8 cellular contexts compared by ENCODE assay signal in the genomic region with DNA sequence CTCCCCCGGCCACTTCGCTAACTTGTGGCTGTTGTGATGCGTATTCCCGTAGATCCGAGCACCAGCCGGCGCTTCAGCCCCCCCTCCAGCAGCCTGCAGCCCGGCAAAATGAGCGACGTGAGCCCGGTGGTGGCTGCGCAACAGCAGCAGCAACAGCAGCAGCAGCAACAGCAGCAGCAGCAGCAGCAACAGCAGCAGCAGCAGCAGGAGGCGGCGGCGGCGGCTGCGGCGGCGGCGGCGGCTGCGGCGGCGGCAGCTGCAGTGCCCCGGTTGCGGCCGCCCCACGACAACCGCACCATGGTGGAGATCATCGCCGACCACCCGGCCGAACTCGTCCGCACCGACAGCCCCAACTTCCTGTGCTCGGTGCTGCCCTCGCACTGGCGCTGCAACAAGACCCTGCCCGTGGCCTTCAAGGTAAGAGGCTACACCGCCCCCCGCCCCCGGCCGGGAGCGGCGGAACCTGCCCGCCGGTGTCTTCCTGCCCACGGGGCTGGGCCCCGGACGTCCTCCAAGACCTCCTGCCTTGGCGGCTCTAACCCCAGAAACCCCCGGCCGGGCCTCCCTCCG. TPM values are rescaled to one million over a fixed set of nuclear protein-coding genes. Genes with fewer than 3 reads are reported as not detected.
DNase-seq lines count a peak whose midpoint lies in the region; ATAC-seq and TF ChIP-seq lines count a peak whose summit lies in the region.

No MANE protein-coding gene starts in this region.

- H3K4me2 ChIP-seq in neural progenitor cell: peak overlapping the region; percentile 94

- H3K4me1 ChIP-seq in neural progenitor cell: peaks cover 17% of the 10 kb centered on the region
- H3K4me1 ChIP-seq in aorta (ENCODE audit: control insufficient read depth in 1 of 2, insufficient read depth in 2 of 2, low read length in 2 of 2): no peaks in the 10 kb centered on the region

- no peak overlapping the region for H3K27ac ChIP-seq in neural progenitor cell
- H3K27ac ChIP-seq in aorta (ENCODE audit: low read depth in 1 of 2, low read length in 2 of 2): no peak overlapping the region

- H3K4me3 ChIP-seq in fibroblast of pulmonary artery (replicated peaks; ENCODE audit: low read depth, low read length): peak overlapping the region; percentile 93
- H3K4me3 ChIP-seq in neural progenitor cell: peak overlapping the region; percentile 63
- peak overlapping the region; percentile 23 to 48 for H3K4me3 ChIP-seq in aorta (ENCODE audit: low read length in 2 of 2)

- H3K9me3 ChIP-seq in neural progenitor cell (ENCODE audit: low read depth) (no peaks in the 10 kb centered on the region), aorta (ENCODE audit: control insufficient read depth, low read length) (no peaks in the 10 kb centered on the region)

- peaks cover 15% of the 10 kb centered on the region for H3K27me3 Mint-ChIP-seq in activated T-cell treated with anti-CD3 and anti-CD28 coated beads, Interleukin-2, amount 50 U/mL, for 4 hours (ENCODE audit: low read depth)
- peaks cover 54% of the 10 kb centered on the region for H3K27me3 Mint-ChIP-seq in neural progenitor cell (ENCODE audit: insufficient read depth, low read depth)

- no peak overlapping the region for H3K9ac ChIP-seq in neural progenitor cell

- no peaks in the 10 kb centered on the region for H3K36me3 ChIP-seq in neural progenitor cell
- H3K36me3 ChIP-seq in aorta (ENCODE audit: control insufficient read depth in 1 of 2, insufficient read depth in 2 of 2, low read length in 1 of 2): no peaks in the 10 kb centered on the region

- 1% methylated on average over 51 to 55 of the region's 55 CpGs for WGBS in aorta, 2 donors

- TF ChIP-seq CTCF in fibroblast of pulmonary artery (IDR thresholded peaks at IDR 0.05; ENCODE audit: low read length, missing control alignments) (no peak), neural progenitor cell (IDR thresholded peaks at IDR 0.05) (no peak)

- peak overlapping the region; percentile 93 for H2AFZ ChIP-seq in neural progenitor cell (replicated peaks)

- H3K4me1 Mint-ChIP-seq in activated T-cell treated with anti-CD3 and anti-CD28 coated beads, Interleukin-2, amount 50 U/mL, for 4 hours (ENCODE audit: low read depth): peaks cover 43% of the 10 kb centered on the region
- H3K4me1 Mint-ChIP-seq in neural progenitor cell: peaks cover 25% of the 10 kb centered on the region

- H3F3A ChIP-seq in neural progenitor cell (ENCODE audit: low read depth): peaks cover 5% of the 10 kb centered on the region

- peak; percentile 71 for DNase-seq in EH (ENCODE audit: low read depth)
- DNase-seq in NCI-H226: peak; percentile 44
- peak; percentile 52 for DNase-seq in activated T-cell treated with anti-CD3 and anti-CD28 coated beads, Interleukin-2, amount 50 U/mL, for 4 hours
- DNase-seq in fibroblast of pulmonary artery (ENCODE audit: low read depth): peak; percentile 70
- DNase-seq in neural progenitor cell (ENCODE audit: low spot score): peak; percentile 73
- peak; percentile 68 to 81 for DNase-seq in aorta
- no peak for DNase-seq in NAMALWA (ENCODE audit: low spot score)

- H3K27me3 ChIP-seq in neural progenitor cell (peaks cover 98% of the 10 kb centered on the region), aorta (ENCODE audit: control insufficient read depth in 1 of 2, insufficient read depth in 2 of 2, low read length in 1 of 2) (no peaks in the 10 kb centered on the region)

- intact Hi-C loops in aorta (cut with DNase I): no loop called here

- H3K27ac Mint-ChIP-seq in neural progenitor cell: no peak overlapping the region

- no peaks in the 10 kb centered on the region for H3K9me3 Mint-ChIP-seq in activated T-cell treated with anti-CD3 and anti-CD28 coated beads, Interleukin-2, amount 50 U/mL, for 4 hours
- no peaks in the 10 kb centered on the region for H3K9me3 Mint-ChIP-seq in neural progenitor cell

- H3K79me2 ChIP-seq in neural progenitor cell (ENCODE audit: low read depth): no peaks in the 10 kb centered on the region

- H4K20me1 ChIP-seq in neural progenitor cell (ENCODE audit: low read depth): peaks cover 9% of the 10 kb centered on the region

- peak overlapping the region; percentile 96 for H3K4me3 Mint-ChIP-seq in activated T-cell treated with anti-CD3 and anti-CD28 coated beads, Interleukin-2, amount 50 U/mL, for 4 hours
- H3K4me3 Mint-ChIP-seq in neural progenitor cell: peak overlapping the region; percentile 91

- no peaks in the 10 kb centered on the region for H3K36me3 Mint-ChIP-seq in activated T-cell treated with anti-CD3 and anti-CD28 coated beads, Interleukin-2, amount 50 U/mL, for 4 hours (ENCODE audit: insufficient read depth)
- H3K36me3 Mint-ChIP-seq in neural progenitor cell: no peaks in the 10 kb centered on the region

- peak; percentile 33 to 39 for ATAC-seq in activated T-cell treated with anti-CD3 and anti-CD28 coated beads, Interleukin-2, amount 50 U/mL, for 4 hours
- ATAC-seq in aorta (ENCODE audit: low FRiP score): peak; percentile 3
- ATAC-seq in HG03280 (IDR thresholded peaks at IDR 0.05; ENCODE audit: unreplicated experiment): no peak

RNA-seq across cellular contexts. Expression of gene SUPT3H, which starts 44.9 kb away (rescaled TPM):
- 10 to 100 TPM; 14.1 to 15.7 (median 15.7) TPM for total RNA-seq in activated T-cell treated with anti-CD3 and anti-CD28 coated beads, Interleukin-2, amount 50 U/mL, for 4 hours
- total RNA-seq in neural progenitor cell (ENCODE audit: low replicate concordance): 16.3 and 22.5 TPM in 2 replicates
- total RNA-seq in aorta: 1 to 10 TPM; 6.8 to 9.4 TPM
- polyA plus RNA-seq in aorta: 1 to 10 TPM; 2.3 to 4.8 TPM

Comparison
In these comparisons a context has a peak if more than half of its experiments do, and no peak if none do; other contexts are left out.
1. H3K4me3 ChIP-seq: peak in every context shown above with its lines; median percentile 93 in fibroblast of pulmonary artery; 63 in neural progenitor cell; 36 in aorta.